ENCODE assay signal across 8 cellular contexts in the genomic region with DNA sequence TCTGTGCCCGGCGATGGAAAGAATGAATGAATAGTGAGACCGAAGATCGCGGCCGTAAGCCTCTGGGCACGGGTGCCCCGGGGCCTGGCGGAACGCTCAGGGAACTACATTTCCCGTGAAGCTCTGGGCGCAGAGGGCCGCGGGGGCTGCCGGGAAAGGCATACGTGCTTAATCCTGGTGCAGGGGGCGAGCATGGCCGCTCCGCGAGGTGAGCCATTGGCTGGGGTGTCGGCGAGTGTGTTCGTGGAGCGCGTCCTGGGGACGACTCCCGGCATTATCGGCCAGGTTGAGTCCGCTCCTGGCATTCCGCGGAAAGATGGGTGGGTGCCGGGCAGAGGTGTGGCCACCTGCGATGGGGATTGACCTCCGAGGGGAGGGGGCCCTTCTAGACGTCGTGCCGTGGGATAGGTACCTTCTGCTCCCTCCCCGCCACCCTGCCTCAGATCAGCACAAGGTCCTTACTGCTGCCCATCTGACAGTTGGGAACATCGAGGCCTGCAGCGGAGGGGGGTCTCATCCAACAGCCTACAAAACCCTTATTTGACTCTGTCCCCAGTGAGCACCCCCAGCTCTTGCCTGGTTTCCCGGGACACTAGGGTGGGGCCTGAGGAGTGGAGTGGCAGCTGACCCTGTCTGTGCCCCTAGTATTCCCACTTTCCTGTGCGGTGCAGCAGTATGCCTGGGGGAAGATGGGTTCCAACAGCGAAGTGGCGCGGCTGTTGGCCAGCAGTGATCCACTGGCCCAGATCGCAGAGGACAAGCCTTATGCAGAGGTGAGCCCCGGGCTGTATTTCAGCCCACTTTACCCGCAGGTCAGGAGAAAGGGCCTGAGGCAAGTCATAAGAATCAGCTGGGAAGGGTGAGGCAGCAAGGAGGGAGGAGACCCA. TPM values are rescaled to one million over a fixed set of nuclear protein-coding genes. Genes with fewer than 3 reads are reported as not detected.
DNase-seq lines count a peak whose midpoint lies in the region; ATAC-seq and TF ChIP-seq lines count a peak whose summit lies in the region.

MPI (plus strand) TSS at position 161 of the 887 bp plus-strand sequence; CDS start at position 193, 32 bp downstream.

- 10% methylated on average over 10 of the region's 48 CpGs; no CpG with 5 or more reads in 1 of the 2 experiments for WGBS in IMR-90 (ENCODE audit: extremely low coverage in 2 of 2, insufficient read length in 1 of 2), 2 experiments

- peak within 1 kb of the TSS; percentile 64; the same call in 1 of the 2 replicates for H2BK20ac ChIP-seq in IMR-90 (ENCODE audit: low read depth, low read length)

- peak within 1 kb of the TSS; percentile 85 for H3K56ac ChIP-seq in IMR-90 (ENCODE audit: extremely low read depth, insufficient read depth, low read length)

- H3K9ac ChIP-seq in IMR-90 (ENCODE audit: low read depth, low read length) = peak within 1 kb of the TSS; percentile 95
- peak within 1 kb of the TSS; percentile 85 for H3K9ac ChIP-seq in mucosa of rectum (ENCODE audit: low read depth in 1 of 2, low read length in 2 of 2)

- H3K4me3 ChIP-seq in IMR-90 (ENCODE audit: insufficient read depth, low read depth, low read length) (peak within 1 kb of the TSS; percentile 73), Peyer's patch (peak within 1 kb of the TSS; percentile 61 to 89 (median 75)), mucosa of rectum (ENCODE audit: low read length in 2 of 2) (peak within 1 kb of the TSS; percentile 84 to 95)

- H4K20me1 ChIP-seq in IMR-90 (ENCODE audit: insufficient read depth, low read length) = no peaks in the 10 kb centered on the region

- peaks cover 40% of the 10 kb centered on the region for H3K36me3 Mint-ChIP-seq in Calu3 (ENCODE audit: insufficient read depth, unreplicated experiment)
- H3K36me3 Mint-ChIP-seq in activated T-cell treated with anti-CD3 and anti-CD28 coated beads, Interleukin-2, amount 50 U/mL, for 24 hours (ENCODE audit: low read depth) = peaks cover 40% of the 10 kb centered on the region

- H2AK5ac ChIP-seq in IMR-90 (ENCODE audit: low read depth, low read length) = peak within 1 kb of the TSS; percentile 98

- peak within 1 kb of the TSS; percentile 94 for H3K23ac ChIP-seq in IMR-90 (ENCODE audit: low read depth, low read length)

- DNase-seq in Calu3 (peak; percentile 91), IMR-90 (peak; percentile 68), Peyer's patch (peak; percentile 83 to 93 (median 87)), erythroblast (lab: John Stamatoyannopoulos, UW) (peak; percentile 81 to 83)
- DNase-seq in activated T-cell treated with anti-CD3 and anti-CD28 coated beads, Interleukin-2, amount 50 U/mL, for 24 hours = peak; percentile 91
- DNase-seq in stimulated activated CD8-positive, alpha-beta memory T cell treated with anti-CD3 and anti-CD28 coated beads, Interleukin-4, amount 100 ng/mL, for 4 hours (ENCODE audit: low read depth in 2 of 2, low spot score in 1 of 2) = peak; percentile 59 to 67

- no peaks in the 10 kb centered on the region for H3K27me3 ChIP-seq in IMR-90 (ENCODE audit: control insufficient read depth, insufficient read depth, low read length)
- no peaks in the 10 kb centered on the region for H3K27me3 ChIP-seq in Peyer's patch
- H3K27me3 ChIP-seq in mucosa of rectum (ENCODE audit: control insufficient read depth in 2 of 2, insufficient read depth in 2 of 2, low read length in 2 of 2) = no peaks in the 10 kb centered on the region

- H3K4me3 Mint-ChIP-seq in Calu3 (ENCODE audit: low read depth, unreplicated experiment) = peak within 1 kb of the TSS; percentile 84
- H3K4me3 Mint-ChIP-seq in activated T-cell treated with anti-CD3 and anti-CD28 coated beads, Interleukin-2, amount 50 U/mL, for 24 hours = peak within 1 kb of the TSS; percentile 93

- ATAC-seq in GM21390 (IDR thresholded peaks at IDR 0.05; ENCODE audit: unreplicated experiment) (peak; percentile 86), IMR-90 (ENCODE audit: low read depth) (peak; percentile 99)

- H3K27ac Mint-ChIP-seq in Calu3 (ENCODE audit: unreplicated experiment) = peak within 1 kb of the TSS; percentile 57
- peak within 1 kb of the TSS; percentile 97 for H3K27ac Mint-ChIP-seq in activated T-cell treated with anti-CD3 and anti-CD28 coated beads, Interleukin-2, amount 50 U/mL, for 24 hours

- H2BK120ac ChIP-seq in IMR-90 (ENCODE audit: low read depth, low read length) = peak within 1 kb of the TSS; percentile 85; the same call in 1 of the 2 replicates

- no TSS peak for BruUV-seq in Calu3 (replicated peaks; lab: Mats Ljungman, UMichigan)
- BruUV-seq in IMR-90 (replicated peaks; lab: Mats Ljungman, UMichigan) = no TSS peak

- TF ChIP-seq CTCF in Calu3 (IDR thresholded peaks at IDR 0.05; ENCODE audit: unreplicated experiment) (peak; percentile 29), IMR-90 (conservative IDR thresholded peaks at IDR 0.05; ENCODE audit: low read depth, low read length) (no peak), Peyer's patch (IDR thresholded peaks at IDR 0.05) (peak in 4 of 6 experiments; percentile 7 to 50 (median 37))

- intact Hi-C loops in Calu3 (cut with micrococcal nuclease; ENCODE audit: unreplicated experiment) (no loop called here), IMR-90 (cut with micrococcal nuclease) (loop anchor here (1.0 to 5.0 kb wide), 2 partner anchors 13 to 48 kb away; partner anchors contain the start of gene ULK3)

- H3K36me3 ChIP-seq in IMR-90 (ENCODE audit: control insufficient read depth, insufficient read depth, low read length) (peaks cover 22% of the 10 kb centered on the region), Peyer's patch (peaks cover 0 to 13% (median 0%) of the 10 kb centered on the region in 3 donors), mucosa of rectum (ENCODE audit: control insufficient read depth in 2 of 2, insufficient read depth in 2 of 2, low read length in 2 of 2) (peaks cover 0 to 9% of the 10 kb centered on the region in 2 donors)

- H3K4me1 ChIP-seq in IMR-90 (ENCODE audit: control insufficient read depth, insufficient read depth, low read length) (peaks cover 9% of the 10 kb centered on the region), Peyer's patch (peaks cover 0 to 40% (median 7%) of the 10 kb centered on the region in 4 donors), mucosa of rectum (ENCODE audit: control insufficient read depth in 2 of 2, insufficient read depth in 2 of 2, low read length in 2 of 2) (peaks cover 40% of the 10 kb centered on the region in 2 donors)

- peak within 1 kb of the TSS; percentile 97 for H3K14ac ChIP-seq in IMR-90 (replicated peaks; ENCODE audit: low read depth, low read length)

- peak within 1 kb of the TSS; percentile 77; the same call in 2 of the 3 replicates for H2BK15ac ChIP-seq in IMR-90 (ENCODE audit: low read depth, low read length)

- no peaks in the 10 kb centered on the region for H3K27me3 Mint-ChIP-seq in Calu3 (ENCODE audit: unreplicated experiment)
- H3K27me3 Mint-ChIP-seq in activated T-cell treated with anti-CD3 and anti-CD28 coated beads, Interleukin-2, amount 50 U/mL, for 24 hours = no peaks in the 10 kb centered on the region

- H2BK5ac ChIP-seq in IMR-90 (ENCODE audit: low read depth, low read length, poor library complexity, severe bottlenecking) = peak within 1 kb of the TSS; percentile 77

- H4K91ac ChIP-seq in IMR-90 (ENCODE audit: insufficient read depth, low read depth, low read length) = peak within 1 kb of the TSS; percentile 92

- peak within 1 kb of the TSS; percentile 84 for H3K27ac ChIP-seq in IMR-90 (ENCODE audit: insufficient read depth, low read length)
- H3K27ac ChIP-seq in Peyer's patch = peak within 1 kb of the TSS; percentile 71 to 90 (median 86)
- H3K27ac ChIP-seq in mucosa of rectum (ENCODE audit: low read depth in 2 of 2, low read length in 2 of 2) = peak within 1 kb of the TSS; percentile 51 to 86

- TF ChIP-seq RAD21 in IMR-90 (IDR thresholded peaks at IDR 0.05; ENCODE audit: low read length) = no peak

- peak within 1 kb of the TSS; percentile 98 for H2AK9ac ChIP-seq in IMR-90 (replicated peaks; ENCODE audit: low read depth, low read length, poor library complexity)

- peak within 1 kb of the TSS; percentile 30; the same call in 1 of the 2 replicates for H3K18ac ChIP-seq in IMR-90 (ENCODE audit: low read depth, low read length)

- POLR2A ChIA-PET in IMR-90 (lab: Charles Lee; ENCODE audit: unreplicated experiment) = no interaction called here

- in situ Hi-C loops in IMR-90 (cut with MboI; ENCODE audit: low sequenced_read_pairs) = no loop called here

- peaks cover 16% of the 10 kb centered on the region for H3K9me1 ChIP-seq in IMR-90 (ENCODE audit: insufficient read depth, low read length)

- CTCF ChIA-PET in Calu3 (lab: Charles Lee) = interaction anchor here (0.6 to 1.1 kb wide), 6 partner anchors 11 to 181 kb away, joined by 3 to 9 read pairs (median 4); partner anchors contain the start of gene FAM219B
- CTCF ChIA-PET in IMR-90 (lab: Yijun Ruan, JAX) = interaction anchor here (1.9 kb wide), 1 partner anchor 12 kb away, joined by 7 read pairs; no protein-coding TSS in a partner anchor

- TF ChIP-seq POLR2A in IMR-90 (IDR thresholded peaks at IDR 0.05; ENCODE audit: low read depth, low read length) = peak; percentile 83
- peak; percentile 51 to 74 for TF ChIP-seq POLR2A in Peyer's patch (IDR thresholded peaks at IDR 0.05)
- TF ChIP-seq POLR2A in erythroblast (IDR thresholded peaks at IDR 0.05; ENCODE audit: low read length) = peak; percentile 62

- peaks cover 16 to 32% of the 10 kb centered on the region in 2 experiments; a peak in 3 of 4 replicates for H3K79me1 ChIP-seq in IMR-90 (ENCODE audit: low read depth in 1 of 2, low read length in 2 of 2)

- peak within 1 kb of the TSS; percentile 98 for H3K4me2 ChIP-seq in IMR-90 (ENCODE audit: low read depth, low read length)

- H3K9me3 ChIP-seq in IMR-90 (ENCODE audit: control insufficient read depth, insufficient read depth, low read length) (no peaks in the 10 kb centered on the region), Peyer's patch (no peaks in the 10 kb centered on the region), mucosa of rectum (ENCODE audit: control insufficient read depth in 2 of 2, low read length in 2 of 2) (no peaks in the 10 kb centered on the region)

- peak within 1 kb of the TSS; percentile 93 for H3K4ac ChIP-seq in IMR-90 (ENCODE audit: low read depth, low read length)

- H3K9me3 Mint-ChIP-seq in Calu3 (ENCODE audit: low read depth, unreplicated experiment) = no peaks in the 10 kb centered on the region
- no peaks in the 10 kb centered on the region for H3K9me3 Mint-ChIP-seq in activated T-cell treated with anti-CD3 and anti-CD28 coated beads, Interleukin-2, amount 50 U/mL, for 24 hours

- peak within 1 kb of the TSS; percentile 99 for H2AFZ ChIP-seq in IMR-90 (replicated peaks; ENCODE audit: low read length, poor library complexity)

- peaks cover 47% of the 10 kb centered on the region for H3K4me1 Mint-ChIP-seq in Calu3 (ENCODE audit: low read depth, unreplicated experiment)
- peaks cover 48% of the 10 kb centered on the region for H3K4me1 Mint-ChIP-seq in activated T-cell treated with anti-CD3 and anti-CD28 coated beads, Interleukin-2, amount 50 U/mL, for 24 hours (ENCODE audit: low read depth)

- H4K5ac ChIP-seq in IMR-90 (ENCODE audit: low read depth, low read length) = peak within 1 kb of the TSS; percentile 83

- dilution Hi-C loops in IMR-90 (cut with HindIII; ENCODE audit: low sequenced_read_pairs, unreplicated experiment) = no loop called here

- peak within 1 kb of the TSS; percentile 86 to 99 for H4K8ac ChIP-seq in IMR-90 (ENCODE audit: low read depth in 2 of 2, low read length in 2 of 2)

RNA-seq across cellular contexts. Expression of gene MPI, which starts in this region (rescaled TPM):
- total RNA-seq in Calu3 (2022) = 63.3 and 76.1 TPM in 2 replicates
- total RNA-seq in IMR-90 (2012; rRNA removed) = 61.4 and 91.8 TPM in 2 replicates
- polyA plus RNA-seq in IMR-90 (2012; rRNA removed) = 80.1 and 81.1 TPM in 2 replicates
- polyA plus RNA-seq in IMR-90 (2012; cell fraction: cytosol; rRNA removed) = 68.1 and 94.5 TPM in 2 replicates
- polyA plus RNA-seq in IMR-90 (2012; cell fraction: nucleus; rRNA removed; ENCODE audit: low replicate concordance) = 73.5 and 116 TPM in 2 replicates
- total RNA-seq in Peyer's patch = 100 to 1,000 TPM in 3 of 4 donors, 10 to 100 TPM in 1; 52.0 to 221 (median 174) TPM

Comparison
In these comparisons a context has a peak if more than half of its experiments do, and no peak if none do; other contexts are left out.
1. Peak in every context shown above with its lines: DNase-seq, ATAC-seq, H3K4me3 ChIP-seq and H3K27ac ChIP-seq.